9 cellular contexts compared by ENCODE assay signal in genomic region chr22:35467788-35468187, GRCh38.
DNase-seq lines count a peak whose midpoint lies in the region; ATAC-seq and TF ChIP-seq lines count a peak whose summit lies in the region.
"Had no signal": no experiment of that assay in that cellular context is flagged by ENCODE, and none has a peak within 500 bp of the region (broad histone marks: within the 10 kb centered on the region; RNA-seq: fewer than 3 reads in every experiment).

No MANE protein-coding gene starts in this region.

- H3K9me3 ChIP-seq in endodermal cell (ENCODE audit: control insufficient read depth, low read length) (peaks cover 9% of the 10 kb centered on the region), lung (ENCODE audit: control insufficient read depth in 2 of 2, insufficient read depth in 1 of 2, low read length in 1 of 2) (peaks cover 0 to 2% of the 10 kb centered on the region in 2 donors), thoracic aorta (no peaks in the 10 kb centered on the region)

- no peak overlapping the region for H3K9ac ChIP-seq in endodermal cell (ENCODE audit: extremely low read depth, low read length, poor library complexity, severe bottlenecking)

- POLR2A ChIA-PET in naive thymus-derived CD8-positive, alpha-beta T cell (lab: Charles Lee) = interaction anchor here (0.7 kb wide), 1 partner anchor 53 kb away, joined by 3 read pairs; no protein-coding TSS in a partner anchor

- H3K27ac ChIP-seq in endodermal cell (ENCODE audit: low read depth, low read length) (peak overlapping the region; percentile 62), lung (ENCODE audit: low read depth in 1 of 2, low read length in 1 of 2) (peak overlapping the region; percentile 59 to 85), thoracic aorta (peak overlapping the region; percentile 54 to 79)

- no peak overlapping the region for H3K4me3 Mint-ChIP-seq in endodermal cell
- H3K4me3 Mint-ChIP-seq in naive thymus-derived CD8-positive, alpha-beta T cell = no peak overlapping the region
- H3K4me3 Mint-ChIP-seq in activated naive CD8-positive, alpha-beta T cell treated with anti-CD3 and anti-CD28 coated beads, Interleukin-2, amount 50 U/mL, for 24 hours = no peak overlapping the region
- no peak overlapping the region for H3K4me3 Mint-ChIP-seq in natural killer cell

- H3K4me1 ChIP-seq in endodermal cell (ENCODE audit: control insufficient read depth, insufficient read depth, low read length) (peaks cover 3% of the 10 kb centered on the region), lung (ENCODE audit: control insufficient read depth in 2 of 2, insufficient read depth in 2 of 2, low read length in 2 of 2) (peaks cover 0 to 2% of the 10 kb centered on the region in 2 donors), thoracic aorta (ENCODE audit: control insufficient read depth in 1 of 2, low read depth in 2 of 2) (peaks cover 14 to 21% of the 10 kb centered on the region in 2 donors)

- H3K36me3 Mint-ChIP-seq in endodermal cell (ENCODE audit: low read depth) (peaks cover 6% of the 10 kb centered on the region), natural killer cell (no peaks in the 10 kb centered on the region)
- H3K36me3 Mint-ChIP-seq in naive thymus-derived CD8-positive, alpha-beta T cell = peaks cover 2 to 16% (median 6%) of the 10 kb centered on the region in 3 donors
- H3K36me3 Mint-ChIP-seq in activated naive CD8-positive, alpha-beta T cell treated with anti-CD3 and anti-CD28 coated beads, Interleukin-2, amount 50 U/mL, for 24 hours (ENCODE audit: low read depth) = peaks cover 13% of the 10 kb centered on the region

- TF ChIP-seq CTCF in endodermal cell (conservative IDR thresholded peaks at IDR 0.05) (no peak), lung (IDR thresholded peaks at IDR 0.05; ENCODE audit: control extremely low read depth, extremely low read depth) (no peak), thoracic aorta (IDR thresholded peaks at IDR 0.05) (no peak), natural killer cell (IDR thresholded peaks at IDR 0.05) (no peak)

- intact Hi-C loops in natural killer cell (cut with micrococcal nuclease) = no loop called here

- DNase-seq in NCI-H2171 (lab: John Stamatoyannopoulos, UW) (peak; percentile 68), endodermal cell (peak; percentile 74), lung (ENCODE audit: low spot score) (peak; percentile 45), thoracic aorta (ENCODE audit: low spot score) (peak; percentile 23), natural killer cell (no peak)
- DNase-seq in naive thymus-derived CD8-positive, alpha-beta T cell = no peak
- DNase-seq in activated naive CD8-positive, alpha-beta T cell treated with anti-CD3 and anti-CD28 coated beads, Interleukin-2, amount 50 U/mL, for 24 hours = no peak
- DNase-seq in stimulated activated CD4-positive, alpha-beta T cell treated with anti-CD3 and anti-CD28 coated beads, Interleukin-1b, Interleukin-23, amount 100 ng/mL, for 48 hours = no peak
- DNase-seq: OCI-M1 had no signal

- H3K27me3 Mint-ChIP-seq in endodermal cell (ENCODE audit: insufficient read depth) (peaks cover 4% of the 10 kb centered on the region), natural killer cell (ENCODE audit: low read depth in 2 of 2) (no peaks in the 10 kb centered on the region)
- H3K27me3 Mint-ChIP-seq in naive thymus-derived CD8-positive, alpha-beta T cell = peaks cover 0 to 4% (median 0%) of the 10 kb centered on the region in 5 donors
- no peaks in the 10 kb centered on the region for H3K27me3 Mint-ChIP-seq in activated naive CD8-positive, alpha-beta T cell treated with anti-CD3 and anti-CD28 coated beads, Interleukin-2, amount 50 U/mL, for 24 hours

- H3K4me3 ChIP-seq in endodermal cell (ENCODE audit: low read length) = no peak overlapping the region
- H3K4me3 ChIP-seq in lung = no peak overlapping the region
- H3K4me3 ChIP-seq in thoracic aorta = no peak overlapping the region

- H3K36me3 ChIP-seq in endodermal cell (ENCODE audit: control insufficient read depth, insufficient read depth, low read length) (no peaks in the 10 kb centered on the region), lung (ENCODE audit: control insufficient read depth in 2 of 2, insufficient read depth in 2 of 2, low read length in 2 of 2) (no peaks in the 10 kb centered on the region), thoracic aorta (no peaks in the 10 kb centered on the region)

- ATAC-seq in lung (ENCODE audit: insufficient read depth, low FRiP score) = peak; percentile 76
- no peak for ATAC-seq in thoracic aorta (ENCODE audit: insufficient number of reproducible peaks, low FRiP score, low read depth)
- no peak for ATAC-seq in naive thymus-derived CD8-positive, alpha-beta T cell
- no peak for ATAC-seq in activated naive CD8-positive, alpha-beta T cell treated with anti-CD3 and anti-CD28 coated beads, Interleukin-2, amount 50 U/mL, for 24 hours
- no peak for ATAC-seq in natural killer cell

- H3K9me3 Mint-ChIP-seq in endodermal cell (peaks cover 18% of the 10 kb centered on the region), natural killer cell (peaks cover 4% of the 10 kb centered on the region in 2 donors)
- H3K9me3 Mint-ChIP-seq in naive thymus-derived CD8-positive, alpha-beta T cell = peaks cover 0 to 13% (median 2%) of the 10 kb centered on the region in 9 donors
- peaks cover 8% of the 10 kb centered on the region for H3K9me3 Mint-ChIP-seq in activated naive CD8-positive, alpha-beta T cell treated with anti-CD3 and anti-CD28 coated beads, Interleukin-2, amount 50 U/mL, for 24 hours

- H3K27ac Mint-ChIP-seq in endodermal cell = no peak overlapping the region
- H3K27ac Mint-ChIP-seq in naive thymus-derived CD8-positive, alpha-beta T cell = no peak overlapping the region
- no peak overlapping the region for H3K27ac Mint-ChIP-seq in activated naive CD8-positive, alpha-beta T cell treated with anti-CD3 and anti-CD28 coated beads, Interleukin-2, amount 50 U/mL, for 24 hours
- no peak overlapping the region for H3K27ac Mint-ChIP-seq in natural killer cell

- WGBS in endodermal cell (ENCODE audit: insufficient coverage in 1 of 2, insufficient read length in 1 of 2), 2 experiments = 69 to 72% methylated on average over 3 to 8 of the region's 8 CpGs
- 22 to 29% methylated on average over 8 of the region's 8 CpGs for WGBS in lung, 2 donors

- H3K4me1 Mint-ChIP-seq in endodermal cell = no peaks in the 10 kb centered on the region
- H3K4me1 Mint-ChIP-seq in naive thymus-derived CD8-positive, alpha-beta T cell = peaks cover 0 to 1% (median 0%) of the 10 kb centered on the region in 4 donors
- H3K4me1 Mint-ChIP-seq in activated naive CD8-positive, alpha-beta T cell treated with anti-CD3 and anti-CD28 coated beads, Interleukin-2, amount 50 U/mL, for 24 hours = no peaks in the 10 kb centered on the region
- H3K4me1 Mint-ChIP-seq in natural killer cell = no peaks in the 10 kb centered on the region

- H3K27me3 ChIP-seq in endodermal cell (ENCODE audit: control insufficient read depth, insufficient read depth, low read length, poor library complexity, severe bottlenecking) (no peaks in the 10 kb centered on the region), lung (ENCODE audit: control insufficient read depth, insufficient read depth) (no peaks in the 10 kb centered on the region), thoracic aorta (replicated peaks; ENCODE audit: insufficient read depth) (no peaks in the 10 kb centered on the region)

Comparison
In these comparisons a context has a peak if more than half of its experiments do, and no peak if none do; other contexts are left out.
1. DNase-seq: peak in NCI-H2171 (single experiment), endodermal cell (single experiment), lung (single experiment) and thoracic aorta (single experiment); none in naive thymus-derived CD8-positive, alpha-beta T cell (0 of 10), activated naive CD8-positive, alpha-beta T cell treated with anti-CD3 and anti-CD28 coated beads, Interleukin-2, amount 50 U/mL, for 24 hours (single experiment), stimulated activated CD4-positive, alpha-beta T cell treated with anti-CD3 and anti-CD28 coated beads, Interleukin-1b, Interleukin-23, amount 100 ng/mL, for 48 hours (single experiment) and natural killer cell (single experiment).
2. Peak in every context shown above with its lines, with median percentiles within 50 percentile points of each other: H3K27ac ChIP-seq.